ENCODE assay signal across 9 cellular contexts in the genomic region with DNA sequence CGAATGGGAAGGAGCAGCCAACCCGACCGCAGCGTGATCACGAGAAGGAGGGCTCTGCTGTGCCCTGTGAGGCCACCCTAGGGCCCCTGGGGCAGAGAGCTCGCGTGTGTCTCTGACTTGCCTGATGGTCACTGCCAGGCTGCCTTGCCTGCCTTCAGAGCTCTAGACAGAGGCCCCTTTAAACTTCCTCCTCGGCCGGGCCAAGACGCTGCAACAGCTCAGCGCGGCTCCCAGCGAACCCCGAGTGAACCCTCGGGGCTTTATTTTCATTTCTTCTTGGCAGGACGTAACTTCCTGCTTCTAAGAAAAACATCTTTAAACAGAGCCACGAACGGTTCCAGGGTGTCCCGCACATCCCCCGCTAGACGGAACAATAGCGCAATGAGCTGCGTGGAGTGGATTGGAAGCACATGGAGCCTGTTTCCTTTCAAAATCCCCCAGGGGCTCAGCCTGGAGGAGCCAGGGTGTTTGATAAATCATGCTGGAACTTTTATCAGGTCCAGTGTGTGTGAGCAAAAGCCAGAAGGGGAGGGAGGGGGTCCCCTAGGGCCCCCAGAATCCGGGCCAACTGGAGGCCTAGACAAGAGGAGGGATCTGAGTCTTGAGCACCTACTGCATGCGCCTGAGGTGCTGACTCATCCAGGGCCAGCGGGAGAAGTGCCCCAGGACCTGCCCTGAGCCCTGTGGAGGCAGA.
DNase-seq lines count a peak whose midpoint lies in the region; ATAC-seq lines count a peak whose summit lies in the region.
"Had no signal": no experiment of that assay in that cellular context is flagged by ENCODE, and none has a peak within 500 bp of the region (broad histone marks: within the 10 kb centered on the region; RNA-seq: fewer than 3 reads in every experiment).

No MANE protein-coding gene starts in this region.

- H3K9me3 ChIP-seq in SJCRH30 (replicated peaks) = no peaks in the 10 kb centered on the region

- peaks cover 2% of the 10 kb centered on the region for H3K27me3 Mint-ChIP-seq in activated naive CD8-positive, alpha-beta T cell treated with anti-CD3 and anti-CD28 coated beads, Interleukin-2, amount 10 ng/mL, durations not matched to agents 7 days and 5 days

- H3K9me3 Mint-ChIP-seq in activated naive CD8-positive, alpha-beta T cell treated with anti-CD3 and anti-CD28 coated beads, Interleukin-2, amount 10 ng/mL, durations not matched to agents 7 days and 5 days = peaks cover 2% of the 10 kb centered on the region

- H3K27ac Mint-ChIP-seq in activated naive CD8-positive, alpha-beta T cell treated with anti-CD3 and anti-CD28 coated beads, Interleukin-2, amount 10 ng/mL, durations not matched to agents 7 days and 5 days = peak overlapping the region; percentile 90

- no peaks in the 10 kb centered on the region for H3K36me3 Mint-ChIP-seq in activated naive CD8-positive, alpha-beta T cell treated with anti-CD3 and anti-CD28 coated beads, Interleukin-2, amount 10 ng/mL, durations not matched to agents 7 days and 5 days

- peaks cover 19% of the 10 kb centered on the region for H3K4me1 Mint-ChIP-seq in activated naive CD8-positive, alpha-beta T cell treated with anti-CD3 and anti-CD28 coated beads, Interleukin-2, amount 10 ng/mL, durations not matched to agents 7 days and 5 days

- H3K4me3 Mint-ChIP-seq in activated naive CD8-positive, alpha-beta T cell treated with anti-CD3 and anti-CD28 coated beads, Interleukin-2, amount 10 ng/mL, durations not matched to agents 7 days and 5 days = peak overlapping the region; percentile 80

- H3K4me3 ChIP-seq in SJCRH30 = no peak overlapping the region

- no peaks in the 10 kb centered on the region for H3K4me1 ChIP-seq in SJCRH30

- peak; percentile 93 for ATAC-seq in activated naive CD8-positive, alpha-beta T cell treated with anti-CD3 and anti-CD28 coated beads, Interleukin-2, amount 10 ng/mL, durations not matched to agents 7 days and 5 days (ENCODE audit: low read depth)
- ATAC-seq in left cardiac atrium (peak; percentile 81 to 86), sciatic nerve (peak; percentile 86), GM18873 (IDR thresholded peaks at IDR 0.05; ENCODE audit: low FRiP score, unreplicated experiment) (no peak)

- peak; percentile 21 to 82 (median 54) for DNase-seq in stimulated activated naive CD4-positive, alpha-beta T cell (lab: John Stamatoyannopoulos, UW)
- DNase-seq in stimulated activated naive CD4-positive, alpha-beta T cell treated with Interleukin-2 at 50 U/mL for 16 hours (lab: John Stamatoyannopoulos, UW) = no peak
- peak; percentile 67 for DNase-seq in activated naive CD8-positive, alpha-beta T cell treated with anti-CD3 and anti-CD28 coated beads, Interleukin-2, amount 10 ng/mL, durations not matched to agents 7 days and 5 days
- DNase-seq in left cardiac atrium (peak; percentile 82), sciatic nerve (ENCODE audit: low spot score) (peak; percentile 75), SJCRH30 (no peak), GM19240 (ENCODE audit: insufficient read length, low spot score) (no peak)

- H3K27me3 ChIP-seq in SJCRH30 = no peaks in the 10 kb centered on the region

- POLR2A ChIA-PET in activated naive CD8-positive, alpha-beta T cell treated with anti-CD3 and anti-CD28 coated beads, Interleukin-2, amount 10 ng/mL, durations not matched to agents 7 days and 5 days (lab: Charles Lee) = interaction anchor here (0.8 to 2.6 kb wide), 7 partner anchors 9 to 146 kb away, joined by 3 to 15 read pairs (median 4); no protein-coding TSS in a partner anchor

- H3K36me3 ChIP-seq in SJCRH30 = no peaks in the 10 kb centered on the region

- intact Hi-C loops in left cardiac atrium (cut with DNase I) (no loop called here), sciatic nerve (cut with DNase I) (no loop called here)

- H3K27ac ChIP-seq in SJCRH30 = no peak overlapping the region
- H3K27ac ChIP-seq: C4-2B had no signal

Comparison
In these comparisons a context has a peak if more than half of its experiments do, and no peak if none do; other contexts are left out.
1. DNase-seq: peak in stimulated activated naive CD4-positive, alpha-beta T cell (6 of 6), activated naive CD8-positive, alpha-beta T cell treated with anti-CD3 and anti-CD28 coated beads, Interleukin-2, amount 10 ng/mL, durations not matched to agents 7 days and 5 days (single experiment), left cardiac atrium (single experiment) and sciatic nerve (single experiment); none in stimulated activated naive CD4-positive, alpha-beta T cell treated with Interleukin-2 at 50 U/mL for 16 hours (single experiment), SJCRH30 (0 of 2) and GM19240 (single experiment).